ENCODE assay signal across 20 cellular contexts in the genomic region with DNA sequence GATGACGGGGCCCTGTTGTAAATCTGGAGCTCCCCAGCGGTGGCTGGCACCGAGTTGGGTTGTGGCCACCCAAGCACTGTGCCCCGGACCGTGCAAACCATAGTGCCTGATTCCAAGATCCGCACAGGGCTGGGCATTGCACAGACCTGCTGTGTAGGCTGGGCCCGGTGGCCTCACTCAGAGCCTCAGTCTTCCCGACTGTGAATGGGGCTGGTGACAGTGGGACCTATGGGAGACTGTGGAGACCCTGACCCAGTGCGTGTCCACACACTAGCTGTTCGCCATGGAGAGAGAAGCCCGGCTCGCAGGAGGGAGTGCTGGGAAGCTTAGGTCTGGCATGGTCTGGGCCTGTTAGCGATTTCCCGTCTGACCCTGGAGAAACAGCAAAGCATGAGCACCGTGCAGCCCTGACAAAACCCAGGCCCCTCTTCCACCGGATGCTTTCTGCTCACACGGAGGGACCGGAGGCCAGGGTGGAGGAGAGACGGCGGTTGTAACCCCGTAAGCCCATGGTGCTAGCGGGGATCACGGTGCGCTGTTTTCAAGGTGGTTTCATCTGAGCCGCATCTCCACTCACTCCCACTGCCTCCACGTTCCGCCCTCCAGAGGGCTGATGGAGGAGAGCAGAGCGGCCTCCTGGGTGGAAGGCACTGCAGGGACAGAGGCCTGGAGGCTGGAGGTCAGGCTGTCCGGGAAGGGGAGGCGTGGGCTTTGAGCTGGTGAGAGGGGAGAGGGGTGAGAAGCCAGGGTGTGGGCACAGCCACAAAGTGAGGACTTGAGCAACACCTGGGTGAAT. TPM values are rescaled to one million over a fixed set of nuclear protein-coding genes. Genes with fewer than 3 reads are reported as not detected.
DNase-seq lines count a peak whose midpoint lies in the region; ATAC-seq and TF ChIP-seq lines count a peak whose summit lies in the region.
"Had no signal": no experiment of that assay in that cellular context is flagged by ENCODE, and none has a peak within 500 bp of the region (broad histone marks: within the 10 kb centered on the region; RNA-seq: fewer than 3 reads in every experiment).

No MANE protein-coding gene starts in this region.

- H2BK15ac ChIP-seq in mesenchymal stem cell (ENCODE audit: low read depth, poor library complexity, severe bottlenecking), result no peak overlapping the region

- H3K36me3 ChIP-seq in HUES64 (ENCODE audit: insufficient read depth, low read length), result peaks cover 39% of the 10 kb centered on the region
- H3K36me3 ChIP-seq in adrenal gland (replicated peaks in 1 of 2), result peaks cover 0 to 64% of the 10 kb centered on the region in 2 donors
- peaks cover 72 to 91% of the 10 kb centered on the region in 2 experiments for H3K36me3 ChIP-seq in mesenchymal stem cell (ENCODE audit: control insufficient read depth in 1 of 2, insufficient read depth in 2 of 2, low read depth in 1 of 2, low read length in 2 of 2)
- peaks cover 49% of the 10 kb centered on the region for H3K36me3 ChIP-seq in upper lobe of right lung
- H3K36me3 ChIP-seq: BE2C had no signal

- no peak overlapping the region for H2AK5ac ChIP-seq in mesenchymal stem cell (ENCODE audit: low read length, severe bottlenecking)

- H3K4me3 ChIP-seq in HUES64 (ENCODE audit: low read length), result no peak overlapping the region
- H3K4me3 ChIP-seq in adrenal gland, result no peak overlapping the region
- H3K4me3 ChIP-seq in mesenchymal stem cell (ENCODE audit: insufficient read depth in 1 of 2, low read depth in 1 of 2, low read length in 2 of 2), result no peak overlapping the region
- no peak overlapping the region for H3K4me3 ChIP-seq in upper lobe of right lung
- H3K4me3 ChIP-seq: Peyer's patch had no signal

- peak overlapping the region; percentile 89 for H3K27ac ChIP-seq in HUES64 (ENCODE audit: low read depth, low read length)
- H3K27ac ChIP-seq in adrenal gland, result peak overlapping the region in 4 of 5 donors; percentile 36 to 83 (median 72)
- H3K27ac ChIP-seq in mesenchymal stem cell (ENCODE audit: low read length, poor library complexity, severe bottlenecking), result no peak overlapping the region
- H3K27ac ChIP-seq in upper lobe of right lung, result no peak overlapping the region
- H3K27ac ChIP-seq: HL-60 had no signal

- H4K8ac ChIP-seq in mesenchymal stem cell (ENCODE audit: low read length), result no peak overlapping the region

- 94% methylated on average over 30 of the region's 30 CpGs for WGBS in HUES64
- 77 to 81% (median 79%) methylated on average over 13 to 30 of the region's 30 CpGs for WGBS in adrenal gland, 4 donors
- WGBS in mesenchymal stem cell, result 75% methylated on average over 30 of the region's 30 CpGs

- peak overlapping the region; percentile 74 for H3K9ac ChIP-seq in HUES64 (ENCODE audit: low read depth, low read length)
- H3K9ac ChIP-seq in mesenchymal stem cell (ENCODE audit: low read length), result no peak overlapping the region

- H2BK120ac ChIP-seq in mesenchymal stem cell (ENCODE audit: low read depth, low read length), result no peak overlapping the region

- no peak for ATAC-seq in stimulated activated naive B cell treated with anti-CD40 and anti-IgM and Interleukin-4, amounts not matched to agents 10 μg/mL and 1 μg/mL and 100 μg/mL, for 72 hours (replicated peaks)
- no peak for ATAC-seq in upper lobe of right lung

- no peaks in the 10 kb centered on the region for H3K9me3 Mint-ChIP-seq in stimulated activated naive B cell treated with anti-CD40 and anti-IgM and Interleukin-4, amounts not matched to agents 10 μg/mL and 1 μg/mL and 100 μg/mL, for 72 hours
- H3K9me3 Mint-ChIP-seq: CD4-positive, alpha-beta memory T cell; H9 had no signal

- DNase-seq in adrenal gland (no peak), mesenchymal stem cell (no peak), NCI-H82 (lab: John Stamatoyannopoulos, UW) (no peak), kidney glomerular epithelial cell (lab: John Stamatoyannopoulos, UW) (no peak), upper lobe of right lung (no peak)
- DNase-seq in stimulated activated naive B cell treated with anti-CD40 and anti-IgM and Interleukin-4, amounts not matched to agents 10 μg/mL and 1 μg/mL and 100 μg/mL, for 72 hours, result no peak
- DNase-seq: BE2C, Calu3, DMS53, H9, NCI-H1436, NCI-H2029, NCI-H2171 treated with DMSO at 0.1 percent for 48 hours, NCI-H446 treated with DMSO at 0.1 percent for 48 hours, NCI-H748 treated with DMSO at 0.1 percent for 48 hours, Peyer's patch, SHP77 had no signal

- H4K91ac ChIP-seq in mesenchymal stem cell (ENCODE audit: low read length), result peak overlapping the region; percentile 25

- H3K18ac ChIP-seq in mesenchymal stem cell (ENCODE audit: low read depth in 1 of 2, low read length in 2 of 2), result peak overlapping the region in 1 of 2 experiments; percentile 5

- H3K23ac ChIP-seq in mesenchymal stem cell (ENCODE audit: low read length in 2 of 2), result no peak overlapping the region

- no peak overlapping the region for H2BK12ac ChIP-seq in mesenchymal stem cell (ENCODE audit: low read length in 2 of 2)

- H3K9me3 ChIP-seq in HUES64 (ENCODE audit: insufficient read depth, low read depth, low read length) (no peaks in the 10 kb centered on the region), adrenal gland (replicated peaks in 1 of 3) (no peaks in the 10 kb centered on the region), mesenchymal stem cell (ENCODE audit: control insufficient read depth, low read length) (no peaks in the 10 kb centered on the region), upper lobe of right lung (no peaks in the 10 kb centered on the region)
- H3K9me3 ChIP-seq: BE2C, Peyer's patch had no signal

- peak overlapping the region in 1 of 2 experiments; percentile 44 for H3K14ac ChIP-seq in mesenchymal stem cell (ENCODE audit: low read length in 2 of 2)

- no peak overlapping the region for H3K4me2 ChIP-seq in mesenchymal stem cell (ENCODE audit: low read length, poor library complexity, severe bottlenecking)

- H2BK5ac ChIP-seq in mesenchymal stem cell (ENCODE audit: low read depth, low read length, poor library complexity, severe bottlenecking), result no peak overlapping the region

- no peak overlapping the region for H3K4me3 Mint-ChIP-seq in stimulated activated naive B cell treated with anti-CD40 and anti-IgM and Interleukin-4, amounts not matched to agents 10 μg/mL and 1 μg/mL and 100 μg/mL, for 72 hours
- H3K4me3 Mint-ChIP-seq: CD4-positive, alpha-beta memory T cell had no signal

- TF ChIP-seq CTCF in adrenal gland (IDR thresholded peaks at IDR 0.05) (no peak), upper lobe of right lung (IDR thresholded peaks at IDR 0.05) (no peak)

- H3K4ac ChIP-seq in mesenchymal stem cell (ENCODE audit: low read depth in 1 of 2, low read length in 2 of 2), result no peak overlapping the region

- peaks cover 18 to 19% of the 10 kb centered on the region in 2 donors for H3K4me1 Mint-ChIP-seq in stimulated activated naive B cell treated with anti-CD40 and anti-IgM and Interleukin-4, amounts not matched to agents 10 μg/mL and 1 μg/mL and 100 μg/mL, for 72 hours
- H3K4me1 Mint-ChIP-seq: CD4-positive, alpha-beta memory T cell had no signal

- no peak overlapping the region for H2AFZ ChIP-seq in mesenchymal stem cell (ENCODE audit: low read depth, low read length)

- TF ChIP-seq POLR2A in adrenal gland (IDR thresholded peaks at IDR 0.05), result no peak

- H3K27me3 ChIP-seq in HUES64 (ENCODE audit: insufficient read depth, low read length) (no peaks in the 10 kb centered on the region), adrenal gland (no peaks in the 10 kb centered on the region), mesenchymal stem cell (ENCODE audit: control insufficient read depth in 1 of 2, insufficient read depth in 1 of 2, low read length in 2 of 2) (no peaks in the 10 kb centered on the region), upper lobe of right lung (no peaks in the 10 kb centered on the region)
- H3K27me3 ChIP-seq: BE2C, Peyer's patch had no signal

- H3K27ac Mint-ChIP-seq in stimulated activated naive B cell treated with anti-CD40 and anti-IgM and Interleukin-4, amounts not matched to agents 10 μg/mL and 1 μg/mL and 100 μg/mL, for 72 hours, result peak overlapping the region; percentile 82
- H3K27ac Mint-ChIP-seq: CD4-positive, alpha-beta memory T cell had no signal

- no peaks in the 10 kb centered on the region for H3K27me3 Mint-ChIP-seq in stimulated activated naive B cell treated with anti-CD40 and anti-IgM and Interleukin-4, amounts not matched to agents 10 μg/mL and 1 μg/mL and 100 μg/mL, for 72 hours
- H3K27me3 Mint-ChIP-seq: CD4-positive, alpha-beta memory T cell had no signal

- H3K4me1 ChIP-seq in HUES64 (ENCODE audit: insufficient read depth, low read length), result peaks cover 22% of the 10 kb centered on the region
- H3K4me1 ChIP-seq in adrenal gland (replicated peaks in 1 of 2), result peaks cover 9 to 11% of the 10 kb centered on the region in 2 donors
- H3K4me1 ChIP-seq in mesenchymal stem cell (ENCODE audit: control insufficient read depth, insufficient read depth, low read depth, low read length), result peaks cover 37% of the 10 kb centered on the region
- no peaks in the 10 kb centered on the region for H3K4me1 ChIP-seq in upper lobe of right lung

- intact Hi-C loops in adrenal gland (cut with DNase I) (loop anchor here in 1 of 2 donors (10.0 kb wide), 1 partner anchor 203 kb away; no protein-coding TSS in a partner anchor), upper lobe of right lung (cut with DNase I) (loop anchor here (10.0 kb wide), 1 partner anchor 137 kb away; no protein-coding TSS in a partner anchor)

- peaks cover 69 to 74% of the 10 kb centered on the region in 2 donors for H3K36me3 Mint-ChIP-seq in stimulated activated naive B cell treated with anti-CD40 and anti-IgM and Interleukin-4, amounts not matched to agents 10 μg/mL and 1 μg/mL and 100 μg/mL, for 72 hours
- H3K36me3 Mint-ChIP-seq: CD4-positive, alpha-beta memory T cell had no signal

- peaks cover 6% of the 10 kb centered on the region for H3K79me1 ChIP-seq in mesenchymal stem cell (replicated peaks; ENCODE audit: low read length, poor library complexity, severe bottlenecking)

RNA-seq across cellular contexts. Expression of a gene that starts 52.2 kb away (rescaled TPM):
- 20.4 TPM for polyA plus RNA-seq in HUES64 (2013, experiment 1 of 2)
- polyA plus RNA-seq in HUES64 (2013, experiment 2 of 2), result 22.5 TPM
- total RNA-seq in adrenal gland (10 to 100 TPM; 40.1 to 83.0 (median 58.5) TPM), upper lobe of right lung (64.0 TPM)
- polyA plus RNA-seq in adrenal gland, result 10 to 100 TPM; 45.6 to 68.6 (median 49.0) TPM
- polyA plus RNA-seq in mesenchymal stem cell (2013, experiment 1 of 2), result 9.6 TPM
- polyA plus RNA-seq in mesenchymal stem cell (2013, experiment 2 of 2), result 8.0 TPM

Comparison
In these comparisons a context has a peak if more than half of its experiments do, and no peak if none do; other contexts are left out.
1. H3K27ac ChIP-seq: peak in HUES64 (single experiment) and adrenal gland (4 of 5); none in mesenchymal stem cell (single experiment) and upper lobe of right lung (single experiment).